Comparison of ENCODE assay signal across 1 cellular context in genomic region chr1:2136836-2137235, GRCh38.
TF ChIP-seq lines count a peak whose summit lies in the region.

No MANE protein-coding gene starts in this region.

TF ChIP-seq in HepG2, 621 proteins besides CTCF, POLR2A, EP300 and RAD21:
- peak; percentile 23 for TF ChIP-seq ZNF781 (CRISPR knock-in tag; IDR thresholded peaks at IDR 0.05; ENCODE audit: borderline replicate concordance, not compliant biosample characterization)
- TF ChIP-seq PATZ1 (CRISPR knock-in tag; IDR thresholded peaks at IDR 0.05) = no peak
